In genomic region chr16:17302213-17302612, GRCh38 we compare ENCODE assay signal across 11 cellular contexts.
A peak's percentile ranks its signal among the peaks of the same experiment; 100 is the strongest.
DNase-seq lines count a peak whose midpoint lies in the region; ATAC-seq, FAIRE-seq and TF ChIP-seq lines count a peak whose summit lies in the region.
"Had no signal": no experiment of that assay in that cellular context is flagged by ENCODE, and none has a peak within 500 bp of the region (broad histone marks: within the 10 kb centered on the region; RNA-seq: fewer than 3 reads in every experiment).

No MANE protein-coding gene starts in this region.

- H3K9me3 Mint-ChIP-seq in activated naive CD8-positive, alpha-beta T cell (ENCODE audit: low read depth) = no peaks in the 10 kb centered on the region
- no peaks in the 10 kb centered on the region for H3K9me3 Mint-ChIP-seq in activated naive CD8-positive, alpha-beta T cell treated with anti-CD3 and anti-CD28 coated beads, Interleukin-2, amount 50 U/mL, for 24 hours
- H3K9me3 Mint-ChIP-seq: activated T-cell treated with anti-CD3 and anti-CD28 coated beads, Interleukin-2, amount 50 U/mL, for 4 hours had no signal

- no peak for TF ChIP-seq CTCF in omental fat pad (IDR thresholded peaks at IDR 0.05)

- peaks cover 49% of the 10 kb centered on the region for H3K4me1 Mint-ChIP-seq in activated naive CD8-positive, alpha-beta T cell (ENCODE audit: low read depth)
- peaks cover 54% of the 10 kb centered on the region for H3K4me1 Mint-ChIP-seq in activated naive CD8-positive, alpha-beta T cell treated with anti-CD3 and anti-CD28 coated beads, Interleukin-2, amount 50 U/mL, for 24 hours

- FAIRE-seq in RCC 7860 (lab: Jason Lieb, UNC) = no peak

- ATAC-seq in activated naive CD8-positive, alpha-beta T cell treated with anti-CD3 and anti-CD28 coated beads, Interleukin-2, amount 50 U/mL, for 24 hours = no peak
- ATAC-seq in HG02885 (IDR thresholded peaks at IDR 0.05; ENCODE audit: poor library complexity, unreplicated experiment) (peak; percentile 5), omental fat pad (ENCODE audit: low FRiP score) (no peak), Right ventricle myocardium superior (ENCODE audit: poor library complexity) (no peak)
- ATAC-seq: activated T-cell treated with anti-CD3 and anti-CD28 coated beads, Interleukin-2, amount 50 U/mL, for 4 hours had no signal

- DNase-seq in activated naive CD8-positive, alpha-beta T cell treated with anti-CD3 and anti-CD28 coated beads, Interleukin-2, amount 50 U/mL, for 24 hours = no peak
- DNase-seq in SKM-1 (lab: John Stamatoyannopoulos, UW; ENCODE audit: unreplicated experiment) = peak; percentile 25
- no peak for DNase-seq in RCC 7860 (ENCODE audit: low spot score)
- DNase-seq in omental fat pad (ENCODE audit: low spot score) = no peak
- no peak for DNase-seq in Right ventricle myocardium superior
- no peak for DNase-seq in NCI-H2227 treated with DMSO at 0.1 percent for 48 hours (lab: John Stamatoyannopoulos, UW)
- DNase-seq: activated T-cell treated with anti-CD3 and anti-CD28 coated beads, Interleukin-2, amount 50 U/mL, for 4 hours; NCI-H226; SW 1271 had no signal

- H3K27ac Mint-ChIP-seq in activated naive CD8-positive, alpha-beta T cell = no peak overlapping the region
- no peak overlapping the region for H3K27ac Mint-ChIP-seq in activated naive CD8-positive, alpha-beta T cell treated with anti-CD3 and anti-CD28 coated beads, Interleukin-2, amount 50 U/mL, for 24 hours

- H3K36me3 Mint-ChIP-seq in activated naive CD8-positive, alpha-beta T cell = no peaks in the 10 kb centered on the region
- H3K36me3 Mint-ChIP-seq in activated naive CD8-positive, alpha-beta T cell treated with anti-CD3 and anti-CD28 coated beads, Interleukin-2, amount 50 U/mL, for 24 hours (ENCODE audit: low read depth) = no peaks in the 10 kb centered on the region

- no peaks in the 10 kb centered on the region for H3K27me3 Mint-ChIP-seq in activated naive CD8-positive, alpha-beta T cell
- H3K27me3 Mint-ChIP-seq in activated naive CD8-positive, alpha-beta T cell treated with anti-CD3 and anti-CD28 coated beads, Interleukin-2, amount 50 U/mL, for 24 hours = no peaks in the 10 kb centered on the region

- peak overlapping the region; percentile 18 for H3K4me3 Mint-ChIP-seq in activated naive CD8-positive, alpha-beta T cell
- H3K4me3 Mint-ChIP-seq in activated naive CD8-positive, alpha-beta T cell treated with anti-CD3 and anti-CD28 coated beads, Interleukin-2, amount 50 U/mL, for 24 hours = no peak overlapping the region
- H3K4me3 Mint-ChIP-seq: activated T-cell treated with anti-CD3 and anti-CD28 coated beads, Interleukin-2, amount 50 U/mL, for 4 hours had no signal

- intact Hi-C loops in Right ventricle myocardium superior (cut with DNase I) = no loop called here
